ENCODE assay signal across 8 cellular contexts in the genomic region with DNA sequence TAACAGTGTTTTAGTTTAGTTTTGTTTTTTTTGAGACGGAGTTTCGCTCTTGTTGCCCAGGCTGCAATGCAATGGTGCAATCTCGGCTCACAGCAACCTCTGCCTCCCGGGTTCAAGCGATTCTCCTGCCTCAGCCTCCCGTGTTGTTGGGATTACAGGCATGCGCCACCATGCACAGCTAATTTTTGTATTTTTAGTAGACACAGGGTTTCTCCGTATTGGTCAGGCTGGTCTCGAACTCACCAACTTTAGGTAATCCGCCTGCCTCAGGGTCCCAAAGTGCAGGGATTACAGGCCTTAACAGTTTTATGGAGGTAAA. TPM values are rescaled to one million over a fixed set of nuclear protein-coding genes. Genes with fewer than 3 reads are reported as not detected.
DNase-seq lines count a peak whose midpoint lies in the region; ATAC-seq, FAIRE-seq and TF ChIP-seq lines count a peak whose summit lies in the region.
"Not testable (repeated sequence)": the region's sequence is repeated elsewhere in the genome, so short reads cannot be mapped to it uniquely, and the experiment has no call there.

No MANE protein-coding gene starts in this region.

- H3K9me3 ChIP-seq in GM12878 (replicated peaks; ENCODE audit: control insufficient read depth, insufficient read depth, low read length); mononuclear cell (ENCODE audit: low read depth, low read length); skeletal muscle satellite cell (replicated peaks; ENCODE audit: low read length): not testable (repeated sequence)

- 26% methylated on average over 10 of the region's 10 CpGs for WGBS in GM12878 (ENCODE audit: insufficient coverage, insufficient replicate concordance, low lambda C conversion rate, missing lambda C conversion rate)

- H3K9ac ChIP-seq in GM12878 (ENCODE audit: control insufficient read depth, insufficient read depth, low read length), result peak overlapping the region; percentile 91; the same call in 1 of the 2 replicates
- H3K9ac ChIP-seq in skeletal muscle satellite cell (ENCODE audit: low read depth, low read length), result peak overlapping the region; percentile 97

- H3K4me3 Mint-ChIP-seq in T-cell, result peak overlapping the region; percentile 99 to 100 (median 100)

- FAIRE-seq in GM12878 (lab: Jason Lieb, UNC), result not testable (repeated sequence)

- not testable (repeated sequence) for TF ChIP-seq RAD21 in GM12878 (IDR thresholded peaks at IDR 0.05; ENCODE audit: insufficient read depth, low read depth, low read length)

- not testable (repeated sequence) for TF ChIP-seq EP300 in GM12878 (IDR thresholded peaks at IDR 0.05; ENCODE audit: borderline replicate concordance in 1 of 2, control insufficient read depth in 1 of 2, low read depth in 2 of 2, low read length in 2 of 2)

- H3K27ac Mint-ChIP-seq in T-cell, result peak overlapping the region in 1 of 2 donors; percentile 97

- peak; percentile 2 for ATAC-seq in GM19328 (IDR thresholded peaks at IDR 0.05; ENCODE audit: unreplicated experiment)
- peak; percentile 15 for ATAC-seq in HG03432 (IDR thresholded peaks at IDR 0.05; ENCODE audit: unreplicated experiment)
- peak in 1 of 4 experiments; percentile 3 for ATAC-seq in T-cell (replicated peaks in 1 of 4)
- ATAC-seq in GM12878, result not testable (repeated sequence)

- SMC1A ChIA-PET in GM12878 (lab: Charles Lee; ENCODE audit: uncharacterized antibody, unreplicated experiment), result interaction anchor here (0.7 to 1.5 kb wide), 3 partner anchors 15 to 19 kb away, joined by 3 to 9 read pairs (median 7); partner anchors contain the start of gene ZNF770

- not testable (repeated sequence) for H3K9me3 Mint-ChIP-seq in T-cell

- not testable (repeated sequence) for H3K36me3 ChIP-seq in GM12878 (ENCODE audit: control insufficient read depth in 2 of 2, insufficient read depth in 2 of 2, low read length in 1 of 2); skeletal muscle satellite cell (ENCODE audit: insufficient read depth, low read length)

- peaks cover 32% of the 10 kb centered on the region for H3K79me2 ChIP-seq in GM12878 (ENCODE audit: control insufficient read depth, insufficient read depth, low read length)

- not testable (repeated sequence) for H4K20me1 ChIP-seq in GM12878 (ENCODE audit: control insufficient read depth, insufficient read depth)

- CTCF ChIA-PET in AG04449 (lab: Yijun Ruan, JAX) (interaction anchor here (1.0 to 2.7 kb wide), 17 partner anchors 9 to 360 kb away, joined by 3 to 51 read pairs (median 7); partner anchors contain the start of gene ZNF770), T-cell (lab: Charles Lee) (interaction anchor here (1.0 to 2.3 kb wide), 6 partner anchors 13 to 24 kb away, joined by 3 to 65 read pairs (median 5); partner anchors contain the start of gene ZNF770 (in 1 of the 2)), GM12878 (lab: Yijun Ruan, JAX) (interaction anchor here (0.6 to 4.3 kb wide), 12 partner anchors 10 to 907 kb away, joined by 3 to 81 read pairs (median 4); partner anchors contain the start of gene ZNF770)

- H3K4me3 ChIP-seq in AG04449 (ENCODE audit: low read depth, low read length), result peak overlapping the region; percentile 93
- peak overlapping the region; percentile 81 for H3K4me3 ChIP-seq in GM12878
- H3K4me3 ChIP-seq in fibroblast of the aortic adventitia (ENCODE audit: low read depth, low read length), result peak overlapping the region; percentile 94
- H3K4me3 ChIP-seq in mononuclear cell (ENCODE audit: low read length), result peak overlapping the region; percentile 94
- peak overlapping the region; percentile 99 for H3K4me3 ChIP-seq in skeletal muscle satellite cell (ENCODE audit: low read length)

- peaks cover 14% of the 10 kb centered on the region for H3K36me3 Mint-ChIP-seq in T-cell

- not testable (repeated sequence) for H3K27ac ChIP-seq in GM12878 (ENCODE audit: control insufficient read depth, insufficient read depth)

- DNase-seq in AG04449 (ENCODE audit: low read depth, low spot score); T-cell; GM12878 (ENCODE audit: low read depth, low spot score); fibroblast of the aortic adventitia (ENCODE audit: low read depth): not testable (repeated sequence)

- not testable (repeated sequence) for H3K27me3 ChIP-seq in GM12878 (replicated peaks in 1 of 2; ENCODE audit: control insufficient read depth in 2 of 2, insufficient read depth in 2 of 2, low read length in 1 of 2); mononuclear cell (ENCODE audit: insufficient read depth, low read length); skeletal muscle satellite cell (ENCODE audit: control insufficient read depth, insufficient read depth, low read length)

- H3K4me2 ChIP-seq in GM12878 (ENCODE audit: control insufficient read depth, insufficient read depth) (peak overlapping the region; percentile 76), skeletal muscle satellite cell (ENCODE audit: low read length) (peak overlapping the region; percentile 82)

- in situ Hi-C loops in GM12878 (cut with MboI), result not testable (repeated sequence)

- not testable (repeated sequence) for TF ChIP-seq CTCF in AG04449 (IDR thresholded peaks at IDR 0.05; ENCODE audit: insufficient read depth, low read length, missing control alignments); GM12878 (IDR thresholded peaks at IDR 0.05 in 2 of 3, conservative IDR thresholded peaks at IDR 0.05 in 1 of 3; ENCODE audit: control insufficient read depth in 2 of 3, extremely low read depth in 1 of 3, insufficient read depth in 1 of 3, low read depth in 3 of 3, low read length in 3 of 3); fibroblast of the aortic adventitia (IDR thresholded peaks at IDR 0.05; ENCODE audit: insufficient read depth, low read length)

- not testable (repeated sequence) for TF ChIP-seq POLR2A in GM12878 (IDR thresholded peaks at IDR 0.05; ENCODE audit: low read depth, low read length)

- intact Hi-C loops in GM12878 (cut with micrococcal nuclease; ENCODE audit: unreplicated experiment), result not testable (repeated sequence)

- not testable (repeated sequence) for BruUV-seq in GM12878 (replicated peaks; lab: Mats Ljungman, UMichigan)

- not testable (repeated sequence) for H3K4me1 ChIP-seq in GM12878 (ENCODE audit: control insufficient read depth, insufficient read depth, low read length); skeletal muscle satellite cell (ENCODE audit: control insufficient read depth, insufficient read depth, low read length)
- peaks cover 28% of the 10 kb centered on the region for H3K4me1 ChIP-seq in mononuclear cell (ENCODE audit: insufficient read depth, low read length)

- POLR2A ChIA-PET in AG04449 (lab: Yijun Ruan, JAX), result interaction anchor here (0.7 to 2.0 kb wide), 5 partner anchors 9 to 31 kb away, joined by 4 to 25 read pairs (median 5); partner anchors contain the start of gene ZNF770
- POLR2A ChIA-PET in T-cell (lab: Charles Lee), result interaction anchor here (1.0 to 1.5 kb wide), 3 partner anchors 17 to 18 kb away, joined by 5 to 23 read pairs (median 7); partner anchors contain the start of gene ZNF770 (in 2 of the 2)
- POLR2A ChIA-PET in GM12878 (lab: Charles Lee), result interaction anchor here (0.9 to 2.9 kb wide), 3 partner anchors 17 to 25 kb away, joined by 3 to 33 read pairs (median 4); partner anchors contain the start of gene ZNF770

- H3K4me1 Mint-ChIP-seq in T-cell, result peaks cover 42 to 50% (median 45%) of the 10 kb centered on the region in 3 donors

- H3K27me3 Mint-ChIP-seq in T-cell, result not testable (repeated sequence)

- peak overlapping the region; percentile 81 for H2AFZ ChIP-seq in GM12878 (ENCODE audit: control insufficient read depth, low read depth, low read length)

- RAD21 ChIA-PET in GM12878 (lab: Charles Lee; ENCODE audit: unreplicated experiment), result interaction anchor here (0.6 to 2.1 kb wide), 3 partner anchors 16 to 35 kb away, joined by 3 to 19 read pairs (median 10); partner anchors contain the start of gene ZNF770

RNA-seq across cellular contexts. Expression of gene AQR, which starts 0.5 kb away (rescaled TPM):
- total RNA-seq in T-cell (10 to 100 TPM; 35.3 to 48.6 (median 36.3) TPM), GM12878 (2014; rRNA removed) (32.1 and 35.5 TPM in 2 replicates), GM12878 (2014; rRNA removed; fragmentation: Illumina TruSeq; extraction: Trizol) (39.0 and 42.7 TPM in 2 replicates), GM12878 (2021) (27.2 and 32.7 TPM in 2 replicates), fibroblast of the aortic adventitia (ENCODE audit: low replicate concordance) (33.0 and 34.6 TPM in 2 replicates), mononuclear cell (38.4 TPM)
- 69.3 and 73.0 TPM in 2 replicates for total RNA-seq in GM12878 (2013; cell fraction: nucleolus; rRNA removed)
- 8.1 TPM for polyA plus RNA-seq in GM12878 (2011; ENCODE audit: low read depth)
- polyA plus RNA-seq in GM12878 (2011; rRNA removed) (44.6 and 50.4 TPM in 2 replicates), GM12878 (2014; fragmentation: Illumina TruSeq; extraction: Trizol) (53.5 and 62.9 TPM in 2 replicates), GM12878 (2014; fragmentation: Nextera tagmentation; extraction: Ambion mirVana) (10 to 100 TPM; 18.2 TPM), GM12878 (2014; rRNA removed) (17.2 and 23.5 TPM in 2 replicates), GM12878 (2016; fragmentation: Nextera tagmentation; extraction: Ambion mirVana) (10 to 100 TPM; 32.5 to 38.1 TPM)
- polyA plus RNA-seq in GM12878 (2011; cell fraction: cytosol; rRNA removed), result 14.6 and 16.2 TPM in 2 replicates
- 32.2 and 39.7 TPM in 2 replicates for polyA plus RNA-seq in GM12878 (2011; cell fraction: nucleus; rRNA removed)
- polyA plus RNA-seq in GM12878 (2012), result 12.5 and 13.0 TPM in 2 replicates
- polyA minus RNA-seq in GM12878 (2011; rRNA and poly(A)+ RNA removed), result 36.6 and 53.3 TPM in 2 replicates
- 14.8 and 16.2 TPM in 2 replicates for polyA minus RNA-seq in GM12878 (2011; cell fraction: cytosol; rRNA and poly(A)+ RNA removed)
- 27.9 and 46.5 TPM in 2 replicates for polyA minus RNA-seq in GM12878 (2011; cell fraction: nucleus; rRNA and poly(A)+ RNA removed)
- total RNA-seq in skeletal muscle satellite cell (2012; rRNA removed), result 21.0 and 24.8 TPM in 2 replicates

RNA-seq across cellular contexts. Expression of gene ZNF770, which starts 18.0 kb away (rescaled TPM):
- total RNA-seq in T-cell, result 10 to 100 TPM; 38.1 to 48.1 (median 44.5) TPM
- total RNA-seq in GM12878 (2013; cell fraction: nucleolus; rRNA removed), result 42.6 and 67.4 TPM in 2 replicates
- total RNA-seq in GM12878 (2014; rRNA removed), result 23.4 and 27.5 TPM in 2 replicates
- total RNA-seq in GM12878 (2014; rRNA removed; fragmentation: Illumina TruSeq; extraction: Trizol), result 24.9 and 26.2 TPM in 2 replicates
- 32.8 and 34.4 TPM in 2 replicates for total RNA-seq in GM12878 (2021)
- 7.5 TPM for polyA plus RNA-seq in GM12878 (2011; ENCODE audit: low read depth)
- 27.1 and 42.8 TPM in 2 replicates for polyA plus RNA-seq in GM12878 (2011; rRNA removed)
- polyA plus RNA-seq in GM12878 (2011; cell fraction: cytosol; rRNA removed), result 9.4 and 12.5 TPM in 2 replicates
- polyA plus RNA-seq in GM12878 (2011; cell fraction: nucleus; rRNA removed), result 10.8 and 12.4 TPM in 2 replicates
- polyA plus RNA-seq in GM12878 (2012), result 9.5 and 16.1 TPM in 2 replicates
- polyA plus RNA-seq in GM12878 (2014; fragmentation: Illumina TruSeq; extraction: Trizol), result 28.1 and 35.1 TPM in 2 replicates
- polyA plus RNA-seq in GM12878 (2014; fragmentation: Nextera tagmentation; extraction: Ambion mirVana), result 1 to 10 TPM; 1.8 to 5.6 TPM
- 13.4 and 16.3 TPM in 2 replicates for polyA plus RNA-seq in GM12878 (2014; rRNA removed)
- 100 to 1,000 TPM; 116 to 118 TPM for polyA plus RNA-seq in GM12878 (2016; fragmentation: Nextera tagmentation; extraction: Ambion mirVana)
- 38.8 and 82.5 TPM in 2 replicates for polyA minus RNA-seq in GM12878 (2011; rRNA and poly(A)+ RNA removed)
- polyA minus RNA-seq in GM12878 (2011; cell fraction: cytosol; rRNA and poly(A)+ RNA removed), result 17.0 and 21.2 TPM in 2 replicates
- 11.4 and 14.7 TPM in 2 replicates for polyA minus RNA-seq in GM12878 (2011; cell fraction: nucleus; rRNA and poly(A)+ RNA removed)
- total RNA-seq in fibroblast of the aortic adventitia (ENCODE audit: low replicate concordance), result 27.4 and 36.8 TPM in 2 replicates
- 29.5 TPM for total RNA-seq in mononuclear cell
- total RNA-seq in skeletal muscle satellite cell (2012; rRNA removed), result 26.4 and 28.6 TPM in 2 replicates
